33 cellular contexts compared by ENCODE assay signal in the genomic region with DNA sequence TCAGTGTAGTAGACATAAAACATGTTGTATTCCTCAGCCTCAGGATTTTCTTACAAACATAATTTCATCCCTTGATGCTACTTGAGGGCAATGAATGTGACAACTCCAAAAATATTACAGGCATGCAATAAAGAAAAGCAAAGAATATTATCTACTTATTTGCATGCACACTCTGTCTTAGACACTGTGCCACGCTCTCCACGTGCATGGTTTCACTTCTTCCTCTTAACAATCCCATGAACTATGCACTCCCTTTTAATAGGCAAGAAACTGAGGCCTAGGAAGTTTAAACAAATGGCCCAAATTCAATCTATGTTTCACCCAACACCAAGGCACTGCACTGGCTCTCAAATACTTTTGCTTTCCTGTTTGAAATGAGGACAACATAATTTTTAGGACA. TPM values are rescaled to one million over a fixed set of nuclear protein-coding genes. Genes with fewer than 3 reads are reported as not detected.
"Had no signal": no experiment of that assay in that cellular context is flagged by ENCODE, and none has a peak within 500 bp of the region (broad histone marks: within the 10 kb centered on the region; RNA-seq: fewer than 3 reads in every experiment).

No MANE protein-coding gene starts in this region.

- H3K27ac ChIP-seq: coronary artery, esophagus squamous epithelium, heart right ventricle, left ventricle myocardium inferior, lower lobe of right lung, prostate gland, right atrium auricular region, sigmoid colon, thoracic aorta, tibial nerve, upper lobe of left lung had no signal

- FAIRE-seq: endometrium, urothelium cell line had no signal

- H3K9me3 ChIP-seq: esophagus squamous epithelium, heart right ventricle, left ventricle myocardium inferior, lower lobe of right lung, prostate gland, right atrium auricular region, sigmoid colon, thoracic aorta, tibial nerve, upper lobe of left lung had no signal

- H3K4me3 Mint-ChIP-seq: immature natural killer cell; naive thymus-derived CD8-positive, alpha-beta T cell; nephron progenitor cell; stimulated activated naive B cell treated with anti-CD40 and anti-IgM and Interleukin-4, amounts not matched to agents 10 μg/mL and 1 μg/mL and 100 μg/mL, for 72 hours; stimulated activated naive CD8-positive, alpha-beta T cell treated with anti-CD3 and anti-CD28 coated beads, Interleukin-15, Interleukin-2, amounts not matched to agents 100 ng/mL and 50 ng/mL, for 24 hours had no signal

- H3K27me3 ChIP-seq: right atrium auricular region, upper lobe of left lung had no signal

- H3K4me1 ChIP-seq: prostate gland, right atrium auricular region had no signal

- H3K4me3 ChIP-seq: coronary artery, esophagus squamous epithelium, heart right ventricle, left ventricle myocardium inferior, lower lobe of right lung, prostate gland, right atrium auricular region, sigmoid colon, thoracic aorta, tibial nerve, upper lobe of left lung had no signal

- H3K36me3 Mint-ChIP-seq: immature natural killer cell; naive thymus-derived CD8-positive, alpha-beta T cell; stimulated activated naive B cell treated with anti-CD40 and anti-IgM and Interleukin-4, amounts not matched to agents 10 μg/mL and 1 μg/mL and 100 μg/mL, for 72 hours had no signal

- DNase-seq: dermis blood vessel endothelial cell; effector memory CD4-positive, alpha-beta T cell; erythroblast; esophagus squamous epithelium; foreskin melanocyte; glutamatergic neuron; heart right ventricle; hypothalamus; immature natural killer cell; islet precursor cell; kidney glomerular epithelial cell; left colon; left ventricle myocardium inferior; lower lobe of right lung; naive thymus-derived CD8-positive, alpha-beta T cell; nephron progenitor cell; nucleus accumbens; sigmoid colon; stimulated activated CD4-positive, alpha-beta T cell treated with anti-CD3 and anti-CD28 coated beads, Interleukin-4, amount 100 ng/mL, for 4 hours; stimulated activated naive B cell treated with anti-CD40 and anti-IgM and Interleukin-4, amounts not matched to agents 10 μg/mL and 1 μg/mL and 100 μg/mL, for 72 hours; upper lobe of left lung had no signal

- H3K9me3 Mint-ChIP-seq: nephron progenitor cell; stimulated activated naive B cell treated with anti-CD40 and anti-IgM and Interleukin-4, amounts not matched to agents 10 μg/mL and 1 μg/mL and 100 μg/mL, for 72 hours; stimulated activated naive CD8-positive, alpha-beta T cell treated with anti-CD3 and anti-CD28 coated beads, Interleukin-15, Interleukin-2, amounts not matched to agents 100 ng/mL and 50 ng/mL, for 24 hours had no signal

- H3K27ac Mint-ChIP-seq: immature natural killer cell; naive thymus-derived CD8-positive, alpha-beta T cell; nephron progenitor cell; stimulated activated naive B cell treated with anti-CD40 and anti-IgM and Interleukin-4, amounts not matched to agents 10 μg/mL and 1 μg/mL and 100 μg/mL, for 72 hours; stimulated activated naive CD8-positive, alpha-beta T cell treated with anti-CD3 and anti-CD28 coated beads, Interleukin-15, Interleukin-2, amounts not matched to agents 100 ng/mL and 50 ng/mL, for 24 hours had no signal

- H3K36me3 ChIP-seq: esophagus squamous epithelium, heart right ventricle, left ventricle myocardium inferior, lower lobe of right lung, prostate gland, right atrium auricular region, sigmoid colon, thoracic aorta, tibial nerve, upper lobe of left lung had no signal

- ATAC-seq: heart right ventricle; left colon; lower lobe of right lung; naive thymus-derived CD8-positive, alpha-beta T cell; stimulated activated naive B cell treated with anti-CD40 and anti-IgM and Interleukin-4, amounts not matched to agents 10 μg/mL and 1 μg/mL and 100 μg/mL, for 72 hours had no signal

RNA-seq across cellular contexts. Expression of a gene that starts 1.8 kb away (rescaled TPM):
- total RNA-seq: dermis blood vessel endothelial cell, esophagus squamous epithelium, heart right ventricle, left colon, left ventricle myocardium inferior, lower lobe of right lung, mesenteric fat pad, myocyte, osteocyte, right atrium auricular region, skeletal muscle tissue, thoracic aorta had no signal
- polyA plus RNA-seq: heart right ventricle; immature natural killer cell; naive thymus-derived CD8-positive, alpha-beta T cell had no signal

RNA-seq across cellular contexts. Expression of a gene that starts 38.6 kb away (rescaled TPM):
- total RNA-seq: dermis blood vessel endothelial cell; esophagus squamous epithelium; heart right ventricle; left ventricle myocardium inferior; mesenteric fat pad; myocyte; naive thymus-derived CD8-positive, alpha-beta T cell; osteocyte; right atrium auricular region; skeletal muscle tissue; thoracic aorta had no signal
- polyA plus RNA-seq: heart right ventricle; immature natural killer cell; naive thymus-derived CD8-positive, alpha-beta T cell had no signal
